Comparison of ENCODE assay signal across 15 cellular contexts in genomic region chr7:19920705-19921104, GRCh38.
"Had no signal": no experiment of that assay in that cellular context is flagged by ENCODE, and none has a peak within 500 bp of the region (broad histone marks: within the 10 kb centered on the region; RNA-seq: fewer than 3 reads in every experiment).

No MANE protein-coding gene starts in this region.

- H3K4me3 Mint-ChIP-seq: activated CD8-positive, alpha-beta T cell treated with anti-CD3 and anti-CD28 coated beads for 36 hours; activated T-cell treated with anti-CD3 and anti-CD28 coated beads, Interleukin-2, amount 50 U/mL, for 72 hours; natural killer cell had no signal

- H3K27ac Mint-ChIP-seq: activated CD8-positive, alpha-beta T cell treated with anti-CD3 and anti-CD28 coated beads for 36 hours; activated T-cell treated with anti-CD3 and anti-CD28 coated beads, Interleukin-2, amount 50 U/mL, for 72 hours; natural killer cell had no signal

- H3K4me1 Mint-ChIP-seq: natural killer cell had no signal

- H3K27me3 Mint-ChIP-seq: activated CD8-positive, alpha-beta T cell treated with anti-CD3 and anti-CD28 coated beads for 36 hours had no signal

- H3K36me3 Mint-ChIP-seq: natural killer cell had no signal

- DNase-seq: activated CD4-positive, alpha-beta T cell treated with anti-CD3 and anti-CD28 coated beads for 4 hours; activated CD8-positive, alpha-beta memory T cell treated with anti-CD3 and anti-CD28 coated beads, Interleukin-2, amount 50 U/mL, for 4 hours; activated CD8-positive, alpha-beta T cell treated with anti-CD3 and anti-CD28 coated beads for 36 hours; activated gamma-delta T cell treated with Interleukin-2 at 50 U/mL for 16 hours; activated T-cell treated with anti-CD3 and anti-CD28 coated beads, Interleukin-2, amount 50 U/mL, for 72 hours; central memory CD4-positive, alpha-beta T cell; cortex of kidney; effector CD8-positive, alpha-beta T cell; gastrocnemius medialis; left colon; natural killer cell; nucleus accumbens; T-helper 9 cell; tibial artery; uterus had no signal

- ATAC-seq: activated CD8-positive, alpha-beta T cell treated with anti-CD3 and anti-CD28 coated beads for 36 hours; activated T-cell treated with anti-CD3 and anti-CD28 coated beads, Interleukin-2, amount 50 U/mL, for 72 hours; gastrocnemius medialis; left colon; natural killer cell had no signal
